In the genomic region with DNA sequence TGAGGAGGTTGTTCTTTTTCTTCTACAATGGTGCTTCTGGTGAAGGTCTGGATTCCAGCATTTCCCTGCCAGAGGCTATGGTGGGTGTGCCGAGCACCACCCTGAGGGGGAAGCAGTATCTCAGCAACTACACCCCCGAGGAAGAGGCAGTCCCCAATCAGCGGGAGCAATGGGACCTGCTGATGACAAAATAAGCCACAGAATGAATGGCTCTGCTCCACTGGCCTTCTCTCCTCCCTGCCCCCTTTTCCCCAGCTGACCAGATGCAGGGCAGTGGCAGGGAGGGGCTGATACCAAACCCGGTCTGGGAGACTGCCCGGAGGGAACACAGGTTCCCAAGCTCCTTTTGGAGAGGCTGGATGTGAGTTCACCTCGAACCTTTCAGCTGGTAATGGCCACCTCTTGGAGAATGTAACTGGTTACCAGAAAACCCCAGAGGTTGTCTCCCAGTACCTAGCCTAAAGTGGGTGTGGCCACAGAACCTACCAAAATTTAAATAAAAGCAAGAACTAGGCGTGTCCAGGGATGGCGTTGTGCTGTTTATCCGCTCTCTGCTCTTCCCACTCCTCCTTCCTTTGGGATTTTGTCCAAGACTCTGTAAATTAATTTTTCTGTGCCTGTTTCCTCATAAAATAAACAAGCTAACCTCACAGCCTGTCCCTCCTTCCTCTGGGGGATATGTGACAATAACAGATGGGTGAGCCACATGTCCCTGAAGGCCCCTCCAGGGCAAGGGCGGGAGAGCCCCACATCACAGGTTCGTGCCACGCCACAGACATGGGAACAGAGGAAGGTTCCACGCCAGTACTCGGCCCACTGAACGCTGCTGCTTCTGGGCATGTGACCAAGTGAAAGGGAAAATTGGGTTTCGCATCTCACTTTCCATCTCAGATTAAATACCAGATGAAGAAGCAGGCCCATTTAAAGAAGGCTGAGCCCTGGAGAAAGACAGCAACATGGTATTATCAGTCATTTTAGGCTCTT, we compare ENCODE assay signal across 8 cellular contexts. TPM values are rescaled to one million over a fixed set of nuclear protein-coding genes. Genes with fewer than 3 reads are reported as not detected.
A peak's percentile ranks its signal among the peaks of the same experiment; 100 is the strongest.
DNase-seq lines count a peak whose midpoint lies in the region; ATAC-seq lines count a peak whose summit lies in the region.

No MANE protein-coding gene starts in this region.

- ATAC-seq in activated T-cell treated with anti-CD3 and anti-CD28 coated beads, Interleukin-2, amount 50 U/mL, for 72 hours (replicated peaks in 1 of 2), result peak in 1 of 2 donors; percentile 25
- ATAC-seq in HG02870 (IDR thresholded peaks at IDR 0.05; ENCODE audit: unreplicated experiment) (peak; percentile 80), GM19455 (IDR thresholded peaks at IDR 0.05; ENCODE audit: unreplicated experiment) (no peak)

- no peaks in the 10 kb centered on the region for H3K9me3 Mint-ChIP-seq in activated T-cell treated with anti-CD3 and anti-CD28 coated beads, Interleukin-2, amount 50 U/mL, for 72 hours
- no peaks in the 10 kb centered on the region for H3K9me3 Mint-ChIP-seq in activated naive CD8-positive, alpha-beta T cell treated with anti-CD3 and anti-CD28 coated beads for 36 hours

- H3K27me3 Mint-ChIP-seq in activated T-cell treated with anti-CD3 and anti-CD28 coated beads, Interleukin-2, amount 50 U/mL, for 72 hours (ENCODE audit: low read depth), result no peaks in the 10 kb centered on the region
- no peaks in the 10 kb centered on the region for H3K27me3 Mint-ChIP-seq in activated naive CD8-positive, alpha-beta T cell treated with anti-CD3 and anti-CD28 coated beads for 36 hours

- DNase-seq in activated T-cell treated with anti-CD3 and anti-CD28 coated beads, Interleukin-2, amount 50 U/mL, for 72 hours, result no peak
- DNase-seq in activated T-cell treated with anti-CD3 and anti-CD28 coated beads for 4 hours (no peak), occipital lobe (lab: John Stamatoyannopoulos, UW) (peak; percentile 15), GM03348 (ENCODE audit: low spot score) (no peak), glomerular visceral epithelial cell (ENCODE audit: extremely low spot score) (no peak)
- DNase-seq in activated naive CD8-positive, alpha-beta T cell treated with anti-CD3 and anti-CD28 coated beads for 36 hours, result peak; percentile 55

- H3K4me3 Mint-ChIP-seq in activated T-cell treated with anti-CD3 and anti-CD28 coated beads, Interleukin-2, amount 50 U/mL, for 72 hours, result no peak overlapping the region
- no peak overlapping the region for H3K4me3 Mint-ChIP-seq in activated naive CD8-positive, alpha-beta T cell treated with anti-CD3 and anti-CD28 coated beads for 36 hours

- H3K27ac Mint-ChIP-seq in activated T-cell treated with anti-CD3 and anti-CD28 coated beads, Interleukin-2, amount 50 U/mL, for 72 hours, result peak overlapping the region; percentile 20
- H3K27ac Mint-ChIP-seq in activated naive CD8-positive, alpha-beta T cell treated with anti-CD3 and anti-CD28 coated beads for 36 hours, result peak overlapping the region; percentile 4

- H3K36me3 Mint-ChIP-seq in activated T-cell treated with anti-CD3 and anti-CD28 coated beads, Interleukin-2, amount 50 U/mL, for 72 hours (ENCODE audit: insufficient read depth in 2 of 2), result peaks cover 2% of the 10 kb centered on the region in 2 donors
- peaks cover 6% of the 10 kb centered on the region for H3K36me3 Mint-ChIP-seq in activated naive CD8-positive, alpha-beta T cell treated with anti-CD3 and anti-CD28 coated beads for 36 hours

- peaks cover 48% of the 10 kb centered on the region for H3K4me1 Mint-ChIP-seq in activated T-cell treated with anti-CD3 and anti-CD28 coated beads, Interleukin-2, amount 50 U/mL, for 72 hours (ENCODE audit: low read depth)
- H3K4me1 Mint-ChIP-seq in activated naive CD8-positive, alpha-beta T cell treated with anti-CD3 and anti-CD28 coated beads for 36 hours, result peaks cover 34% of the 10 kb centered on the region

RNA-seq across cellular contexts. Expression of a gene that starts 35.1 kb away (rescaled TPM):
- total RNA-seq in activated T-cell treated with anti-CD3 and anti-CD28 coated beads, Interleukin-2, amount 50 U/mL, for 72 hours, result 1 to 10 TPM in 1 of 2 donors, under 1 TPM in 1; 0.41 to 1.7 TPM
- total RNA-seq in activated naive CD8-positive, alpha-beta T cell treated with anti-CD3 and anti-CD28 coated beads for 36 hours, result under 1 TPM; 0.19 to 0.30 TPM
- 0.16 TPM for total RNA-seq in occipital lobe

RNA-seq across cellular contexts. Expression of a gene that starts 43.4 kb away (rescaled TPM):
- total RNA-seq in activated T-cell treated with anti-CD3 and anti-CD28 coated beads, Interleukin-2, amount 50 U/mL, for 72 hours, result 10 to 100 TPM; 22.6 to 32.7 TPM
- 10 to 100 TPM; 23.5 to 23.6 TPM for total RNA-seq in activated naive CD8-positive, alpha-beta T cell treated with anti-CD3 and anti-CD28 coated beads for 36 hours
- total RNA-seq in occipital lobe, result 2.2 TPM

Comparison
In these comparisons a context has a peak if more than half of its experiments do, and no peak if none do; other contexts are left out.
1. DNase-seq: peak in activated naive CD8-positive, alpha-beta T cell treated with anti-CD3 and anti-CD28 coated beads for 36 hours (single experiment) and occipital lobe (single experiment); none in activated T-cell treated with anti-CD3 and anti-CD28 coated beads, Interleukin-2, amount 50 U/mL, for 72 hours (0 of 2), activated T-cell treated with anti-CD3 and anti-CD28 coated beads for 4 hours (single experiment), GM03348 (single experiment) and glomerular visceral epithelial cell (single experiment).